ENCODE assay signal across 18 cellular contexts in genomic region chr6:20280288-20280621, GRCh38.
DNase-seq lines count a peak whose midpoint lies in the region; ATAC-seq lines count a peak whose summit lies in the region.
"Had no signal": no experiment of that assay in that cellular context is flagged by ENCODE, and none has a peak within 500 bp of the region (broad histone marks: within the 10 kb centered on the region; RNA-seq: fewer than 3 reads in every experiment).

No MANE protein-coding gene starts in this region.

- H4K91ac ChIP-seq in neuronal stem cell (ENCODE audit: low read depth, low read length, poor library complexity) = no peak overlapping the region

- peak overlapping the region; percentile 12 for H2AFZ ChIP-seq in neuronal stem cell (ENCODE audit: low read length)

- peak overlapping the region; percentile 21 for H3K27ac Mint-ChIP-seq in activated naive CD4-positive, alpha-beta T cell treated with anti-CD3 and anti-CD28 coated beads, Interleukin-2, amount 50 U/mL, for 24 hours
- no peak overlapping the region for H3K27ac Mint-ChIP-seq in activated naive CD4-positive, alpha-beta T cell treated with anti-CD3 and anti-CD28 coated beads for 36 hours
- H3K27ac Mint-ChIP-seq in dendritic cell treated with granulocyte-macrophage colony-stimulating factor and Interleukin-4, amounts not matched to agents 40 ng/mL and 50 ng/mL, for 4 days = peak overlapping the region; percentile 10
- H3K27ac Mint-ChIP-seq: B cell; CD4-positive, CD25-positive, alpha-beta regulatory T cell; CD8-positive, alpha-beta T cell had no signal

- H3K36me3 Mint-ChIP-seq in activated naive CD4-positive, alpha-beta T cell treated with anti-CD3 and anti-CD28 coated beads, Interleukin-2, amount 50 U/mL, for 24 hours = peaks cover 8% of the 10 kb centered on the region
- H3K36me3 Mint-ChIP-seq in activated naive CD4-positive, alpha-beta T cell treated with anti-CD3 and anti-CD28 coated beads for 36 hours (ENCODE audit: low read depth) = peaks cover 2% of the 10 kb centered on the region
- H3K36me3 Mint-ChIP-seq in dendritic cell treated with granulocyte-macrophage colony-stimulating factor and Interleukin-4, amounts not matched to agents 40 ng/mL and 50 ng/mL, for 4 days (ENCODE audit: low read depth) = no peaks in the 10 kb centered on the region
- H3K36me3 Mint-ChIP-seq: CD8-positive, alpha-beta T cell had no signal

- no peaks in the 10 kb centered on the region for H3K27me3 ChIP-seq in neuronal stem cell (ENCODE audit: control insufficient read depth in 3 of 3, insufficient read depth in 3 of 3, low read depth in 1 of 3, low read length in 3 of 3)
- H3K27me3 ChIP-seq: BLaER1 had no signal

- CTCF ChIA-PET in activated naive CD4-positive, alpha-beta T cell treated with anti-CD3 and anti-CD28 coated beads for 36 hours (lab: Charles Lee) = interaction anchor here (0.7 kb wide), 1 partner anchor 46 kb away, joined by 3 read pairs; no protein-coding TSS in a partner anchor

- no peak overlapping the region for H3K4me2 ChIP-seq in neuronal stem cell (ENCODE audit: insufficient read depth, low read length, poor library complexity, severe bottlenecking)

- H3K18ac ChIP-seq in neuronal stem cell (ENCODE audit: low read length) = no peak overlapping the region

- H3K4ac ChIP-seq in neuronal stem cell (ENCODE audit: low read length) = no peak overlapping the region

- peaks cover 2 to 5% of the 10 kb centered on the region in 2 donors for H3K9me3 ChIP-seq in neuronal stem cell (replicated peaks in 1 of 2; ENCODE audit: control insufficient read depth in 2 of 2, insufficient read depth in 1 of 2, low read depth in 1 of 2, low read length in 2 of 2)
- H3K9me3 ChIP-seq: Caco-2 had no signal

- no peaks in the 10 kb centered on the region for H3K79me1 ChIP-seq in neuronal stem cell (ENCODE audit: low read depth, low read length)

- H3K23ac ChIP-seq in neuronal stem cell (ENCODE audit: low read depth, low read length, poor library complexity) = no peak overlapping the region

- no peak overlapping the region for H3K14ac ChIP-seq in neuronal stem cell (ENCODE audit: low read length)

- H3K9ac ChIP-seq in neuronal stem cell (ENCODE audit: low read depth, low read length, poor library complexity) = no peak overlapping the region
- H3K9ac ChIP-seq: BLaER1 had no signal

- H3K36me3 ChIP-seq in neuronal stem cell (replicated peaks in 1 of 2; ENCODE audit: control insufficient read depth in 2 of 2, insufficient read depth in 2 of 2, low read length in 2 of 2) = no peaks in the 10 kb centered on the region
- H3K36me3 ChIP-seq: BLaER1 had no signal

- no peak overlapping the region for H3K4me3 ChIP-seq in neuronal stem cell (ENCODE audit: low read length in 2 of 2)
- H3K4me3 ChIP-seq: BLaER1 had no signal

- H3K4me1 ChIP-seq in neuronal stem cell (ENCODE audit: control insufficient read depth in 2 of 2, insufficient read depth in 1 of 2, low read depth in 1 of 2, low read length in 2 of 2) = peaks cover 5 to 16% of the 10 kb centered on the region in 2 donors
- H3K4me1 ChIP-seq: Caco-2 had no signal

- peaks cover 17% of the 10 kb centered on the region for H3K27me3 Mint-ChIP-seq in activated naive CD4-positive, alpha-beta T cell treated with anti-CD3 and anti-CD28 coated beads, Interleukin-2, amount 50 U/mL, for 24 hours
- H3K27me3 Mint-ChIP-seq in activated naive CD4-positive, alpha-beta T cell treated with anti-CD3 and anti-CD28 coated beads for 36 hours (ENCODE audit: low read depth) = peaks cover 22% of the 10 kb centered on the region
- H3K27me3 Mint-ChIP-seq in dendritic cell treated with granulocyte-macrophage colony-stimulating factor and Interleukin-4, amounts not matched to agents 40 ng/mL and 50 ng/mL, for 4 days = peaks cover 3% of the 10 kb centered on the region

- H4K8ac ChIP-seq in neuronal stem cell (ENCODE audit: low read depth, low read length) = no peak overlapping the region

- no peak overlapping the region for H3K27ac ChIP-seq in neuronal stem cell (replicated peaks; ENCODE audit: low read length)
- H3K27ac ChIP-seq: 22Rv1, BLaER1, C4-2B had no signal

- no CpG with 5 or more reads among the region's 3 CpGs for WGBS in neuronal stem cell (ENCODE audit: extremely low coverage in 2 of 2, insufficient read length in 2 of 2, insufficient replicate concordance in 1 of 2), 2 donors

- intact Hi-C loops in activated naive CD4-positive, alpha-beta T cell treated with anti-CD3 and anti-CD28 coated beads for 36 hours (cut with micrococcal nuclease) = no loop called here
- intact Hi-C loops in dendritic cell treated with granulocyte-macrophage colony-stimulating factor and Interleukin-4, amounts not matched to agents 40 ng/mL and 50 ng/mL, for 4 days (cut with micrococcal nuclease) = no loop called here

- peaks cover 15% of the 10 kb centered on the region for H3K9me3 Mint-ChIP-seq in activated naive CD4-positive, alpha-beta T cell treated with anti-CD3 and anti-CD28 coated beads, Interleukin-2, amount 50 U/mL, for 24 hours
- peaks cover 5% of the 10 kb centered on the region for H3K9me3 Mint-ChIP-seq in activated naive CD4-positive, alpha-beta T cell treated with anti-CD3 and anti-CD28 coated beads for 36 hours
- peaks cover 8% of the 10 kb centered on the region for H3K9me3 Mint-ChIP-seq in dendritic cell treated with granulocyte-macrophage colony-stimulating factor and Interleukin-4, amounts not matched to agents 40 ng/mL and 50 ng/mL, for 4 days

- H2BK5ac ChIP-seq in neuronal stem cell (ENCODE audit: low read length) = no peak overlapping the region

- H3K4me1 Mint-ChIP-seq in activated naive CD4-positive, alpha-beta T cell treated with anti-CD3 and anti-CD28 coated beads, Interleukin-2, amount 50 U/mL, for 24 hours = no peaks in the 10 kb centered on the region
- peaks cover 4% of the 10 kb centered on the region for H3K4me1 Mint-ChIP-seq in activated naive CD4-positive, alpha-beta T cell treated with anti-CD3 and anti-CD28 coated beads for 36 hours (ENCODE audit: low read depth)
- H3K4me1 Mint-ChIP-seq in dendritic cell treated with granulocyte-macrophage colony-stimulating factor and Interleukin-4, amounts not matched to agents 40 ng/mL and 50 ng/mL, for 4 days (ENCODE audit: low read depth) = no peaks in the 10 kb centered on the region
- H3K4me1 Mint-ChIP-seq: B cell; CD4-positive, CD25-positive, alpha-beta regulatory T cell had no signal

- no peak overlapping the region for H2AK5ac ChIP-seq in neuronal stem cell (ENCODE audit: low read depth, low read length)

- no peak overlapping the region for H3K4me3 Mint-ChIP-seq in activated naive CD4-positive, alpha-beta T cell treated with anti-CD3 and anti-CD28 coated beads, Interleukin-2, amount 50 U/mL, for 24 hours
- H3K4me3 Mint-ChIP-seq in activated naive CD4-positive, alpha-beta T cell treated with anti-CD3 and anti-CD28 coated beads for 36 hours = no peak overlapping the region
- H3K4me3 Mint-ChIP-seq in dendritic cell treated with granulocyte-macrophage colony-stimulating factor and Interleukin-4, amounts not matched to agents 40 ng/mL and 50 ng/mL, for 4 days = no peak overlapping the region
- H3K4me3 Mint-ChIP-seq: B cell; CD4-positive, CD25-positive, alpha-beta regulatory T cell; CD8-positive, alpha-beta T cell had no signal

- H2BK12ac ChIP-seq in neuronal stem cell (ENCODE audit: low read length) = no peak overlapping the region

- H2BK15ac ChIP-seq in neuronal stem cell (ENCODE audit: low read length) = no peak overlapping the region

- ATAC-seq in HG03521 (IDR thresholded peaks at IDR 0.05; ENCODE audit: unreplicated experiment) = no peak
- ATAC-seq: CD8-positive, alpha-beta T cell had no signal

- no peak overlapping the region for H2BK120ac ChIP-seq in neuronal stem cell (ENCODE audit: low read depth, low read length)

- DNase-seq in activated naive CD4-positive, alpha-beta T cell treated with anti-CD3 and anti-CD28 coated beads for 36 hours = no peak
- DNase-seq in neuronal stem cell (ENCODE audit: low spot score) (no peak), KG1 (lab: John Stamatoyannopoulos, UW) (no peak)
- DNase-seq: Caco-2; CD4-positive, CD25-positive, alpha-beta regulatory T cell; CD8-positive, alpha-beta T cell; DMS153; DND-41; GOT3; H7; HCEC 1CT had no signal
